In genomic region chr1:116177861-116178260, GRCh38 we compare ENCODE assay signal across 1 cellular context.
TF ChIP-seq lines count a peak whose summit lies in the region.

No MANE protein-coding gene starts in this region.

TF ChIP-seq in HepG2, 621 proteins besides CTCF, POLR2A, EP300 and RAD21 (continued from another document):
- TF ChIP-seq ZSCAN30 (CRISPR knock-in tag; IDR thresholded peaks at IDR 0.05) (no peak), ZNF564 (CRISPR knock-in tag; IDR thresholded peaks at IDR 0.05) (peak; percentile 94; the same call in 1 of the 2 replicates), ZNF7 (CRISPR knock-in tag; IDR thresholded peaks at IDR 0.05) (peak; percentile 40; the same call in 1 of the 2 replicates), THAP8 (CRISPR knock-in tag; IDR thresholded peaks at IDR 0.05; ENCODE audit: borderline replicate concordance) (no peak), DMTF1 (CRISPR knock-in tag; IDR thresholded peaks at IDR 0.05) (no peak), ZKSCAN5 (CRISPR knock-in tag; IDR thresholded peaks at IDR 0.05) (peak; percentile 29; the same call in 1 of the 2 replicates)
- TF ChIP-seq, protein P1, sequence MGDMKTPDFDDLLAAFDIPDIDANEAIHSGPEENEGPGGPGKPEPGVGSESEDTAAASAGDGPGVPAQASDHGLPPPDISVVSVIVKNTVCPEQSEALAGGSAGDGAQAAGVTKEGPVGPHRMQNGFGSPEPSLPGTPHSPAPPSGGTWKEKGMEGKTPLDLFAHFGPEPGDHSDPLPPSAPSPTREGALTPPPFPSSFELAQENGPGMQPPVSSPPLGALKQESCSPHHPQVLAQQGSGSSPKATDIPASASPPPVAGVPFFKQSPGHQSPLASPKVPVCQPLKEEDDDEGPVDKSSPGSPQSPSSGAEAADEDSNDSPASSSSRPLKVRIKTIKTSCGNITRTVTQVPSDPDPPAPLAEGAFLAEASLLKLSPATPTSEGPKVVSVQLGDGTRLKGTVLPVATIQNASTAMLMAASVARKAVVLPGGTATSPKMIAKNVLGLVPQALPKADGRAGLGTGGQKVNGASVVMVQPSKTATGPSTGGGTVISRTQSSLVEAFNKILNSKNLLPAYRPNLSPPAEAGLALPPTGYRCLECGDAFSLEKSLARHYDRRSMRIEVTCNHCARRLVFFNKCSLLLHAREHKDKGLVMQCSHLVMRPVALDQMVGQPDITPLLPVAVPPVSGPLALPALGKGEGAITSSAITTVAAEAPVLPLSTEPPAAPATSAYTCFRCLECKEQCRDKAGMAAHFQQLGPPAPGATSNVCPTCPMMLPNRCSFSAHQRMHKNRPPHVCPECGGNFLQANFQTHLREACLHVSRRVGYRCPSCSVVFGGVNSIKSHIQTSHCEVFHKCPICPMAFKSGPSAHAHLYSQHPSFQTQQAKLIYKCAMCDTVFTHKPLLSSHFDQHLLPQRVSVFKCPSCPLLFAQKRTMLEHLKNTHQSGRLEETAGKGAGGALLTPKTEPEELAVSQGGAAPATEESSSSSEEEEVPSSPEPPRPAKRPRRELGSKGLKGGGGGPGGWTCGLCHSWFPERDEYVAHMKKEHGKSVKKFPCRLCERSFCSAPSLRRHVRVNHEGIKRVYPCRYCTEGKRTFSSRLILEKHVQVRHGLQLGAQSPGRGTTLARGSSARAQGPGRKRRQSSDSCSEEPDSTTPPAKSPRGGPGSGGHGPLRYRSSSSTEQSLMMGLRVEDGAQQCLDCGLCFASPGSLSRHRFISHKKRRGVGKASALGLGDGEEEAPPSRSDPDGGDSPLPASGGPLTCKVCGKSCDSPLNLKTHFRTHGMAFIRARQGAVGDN (CRISPR knock-in tag; IDR thresholded peaks at IDR 0.05) = peak; percentile 14; the same call in 1 of the 2 replicates
